In the genomic region with DNA sequence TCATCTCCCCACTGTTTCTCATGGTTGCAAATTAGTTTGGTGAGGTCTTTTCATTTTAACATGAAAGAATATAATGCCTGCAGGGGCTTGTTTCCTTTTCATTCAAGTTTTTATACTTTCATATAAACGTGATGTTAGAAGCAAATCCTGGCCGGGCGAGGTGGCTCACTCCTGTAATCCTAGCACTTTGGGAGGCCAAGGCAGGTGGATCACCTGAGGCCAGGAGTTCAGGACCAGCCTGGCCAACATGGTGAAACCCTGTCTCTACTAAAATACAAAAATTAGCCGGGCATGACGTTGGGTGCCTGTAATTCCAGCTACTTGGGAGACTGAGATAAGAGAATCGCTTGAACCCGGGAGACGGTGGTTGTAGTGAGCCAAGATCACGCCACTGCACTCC, we compare ENCODE assay signal across 8 cellular contexts. TPM values are rescaled to one million over a fixed set of nuclear protein-coding genes. Genes with fewer than 3 reads are reported as not detected.
DNase-seq lines count a peak whose midpoint lies in the region; ATAC-seq and TF ChIP-seq lines count a peak whose summit lies in the region.
"Not testable (repeated sequence)": the region's sequence is repeated elsewhere in the genome, so short reads cannot be mapped to it uniquely, and the experiment has no call there.

No MANE protein-coding gene starts in this region.

- H3K9me3 Mint-ChIP-seq in endodermal cell, naive B cell: not testable (repeated sequence)

- H3K4me1 Mint-ChIP-seq in T-helper 17 cell, result peaks cover 19% of the 10 kb centered on the region
- H3K4me1 Mint-ChIP-seq in endodermal cell, result peaks cover 17% of the 10 kb centered on the region
- peaks cover 19 to 29% (median 28%) of the 10 kb centered on the region in 3 donors for H3K4me1 Mint-ChIP-seq in naive B cell

- not testable (repeated sequence) for H3K9me2 ChIP-seq in GM23248 (ENCODE audit: insufficient read depth)

- H3K9me3 ChIP-seq in GM23248 (ENCODE audit: low read depth); T-helper 17 cell (ENCODE audit: control insufficient read depth, low read length, poor library complexity, severe bottlenecking); ascending aorta; endodermal cell (ENCODE audit: control insufficient read depth, low read length); right cardiac atrium (ENCODE audit: control insufficient read depth, low read length); skeletal muscle satellite cell (replicated peaks; ENCODE audit: low read length); upper lobe of right lung: not testable (repeated sequence)

- H3K27ac ChIP-seq in GM23248, result peak overlapping the region; percentile 38
- peak overlapping the region; percentile 80 to 90 for H3K27ac ChIP-seq in ascending aorta
- H3K27ac ChIP-seq in endodermal cell (ENCODE audit: low read depth, low read length); right cardiac atrium (ENCODE audit: low read length): not testable (repeated sequence)
- peak overlapping the region; percentile 74 for H3K27ac ChIP-seq in upper lobe of right lung

- not testable (repeated sequence) for H3K27me3 Mint-ChIP-seq in T-helper 17 cell; endodermal cell (ENCODE audit: insufficient read depth); naive B cell

- peak overlapping the region; percentile 87 for H3K27ac Mint-ChIP-seq in T-helper 17 cell
- peak overlapping the region; percentile 95 for H3K27ac Mint-ChIP-seq in endodermal cell
- peak overlapping the region in 2 of 6 donors; percentile 41 to 42 for H3K27ac Mint-ChIP-seq in naive B cell

- not testable (repeated sequence) for H3K36me3 Mint-ChIP-seq in T-helper 17 cell (ENCODE audit: low read depth)
- H3K36me3 Mint-ChIP-seq in endodermal cell (ENCODE audit: low read depth) (peaks cover 30% of the 10 kb centered on the region), naive B cell (peaks cover 9 to 13% of the 10 kb centered on the region in 2 donors)

- 75 to 77% methylated on average over 9 of the region's 9 CpGs for WGBS in GM23248 (ENCODE audit: low coverage in 1 of 2, low lambda C conversion rate in 2 of 2, missing lambda C conversion rate in 2 of 2), 2 experiments
- WGBS in endodermal cell (ENCODE audit: insufficient coverage in 1 of 2, insufficient read length in 1 of 2), 2 experiments, result 94 to 96% methylated on average over 6 to 9 of the region's 9 CpGs
- 46% methylated on average over 9 of the region's 9 CpGs for WGBS in right cardiac atrium

- H3K9ac ChIP-seq in GM23248 (peak overlapping the region; percentile 59; the same call in 1 of the 2 replicates), endodermal cell (ENCODE audit: extremely low read depth, low read length, poor library complexity, severe bottlenecking) (peak overlapping the region; percentile 25), skeletal muscle satellite cell (ENCODE audit: low read depth, low read length) (peak overlapping the region; percentile 55)

- ATAC-seq in T-helper 17 cell; right cardiac atrium; naive B cell (ENCODE audit: low read depth in 2 of 2); upper lobe of right lung: not testable (repeated sequence)

- H3K79me2 ChIP-seq in GM23248 (ENCODE audit: insufficient read depth), result not testable (repeated sequence)

- H3K36me3 ChIP-seq in GM23248 (ENCODE audit: low read depth); skeletal muscle satellite cell (ENCODE audit: insufficient read depth, low read length): not testable (repeated sequence)
- H3K36me3 ChIP-seq in ascending aorta (peaks cover 17 to 19% of the 10 kb centered on the region in 2 donors), endodermal cell (ENCODE audit: control insufficient read depth, insufficient read depth, low read length) (peaks cover 44% of the 10 kb centered on the region), upper lobe of right lung (peaks cover 35% of the 10 kb centered on the region)

- not testable (repeated sequence) for H4K20me1 ChIP-seq in GM23248 (ENCODE audit: insufficient read depth)

- not testable (repeated sequence) for H3K4me1 ChIP-seq in GM23248 (ENCODE audit: insufficient read depth); endodermal cell (ENCODE audit: control insufficient read depth, insufficient read depth, low read length); right cardiac atrium (ENCODE audit: control insufficient read depth, insufficient read depth, low read length)
- peaks cover 0 to 12% of the 10 kb centered on the region in 2 donors for H3K4me1 ChIP-seq in ascending aorta
- peaks cover 16% of the 10 kb centered on the region for H3K4me1 ChIP-seq in skeletal muscle satellite cell (ENCODE audit: control insufficient read depth, insufficient read depth, low read length)
- peaks cover 14% of the 10 kb centered on the region for H3K4me1 ChIP-seq in upper lobe of right lung

- not testable (repeated sequence) for H2AFZ ChIP-seq in GM23248

- not testable (repeated sequence) for H3K4me3 Mint-ChIP-seq in T-helper 17 cell
- H3K4me3 Mint-ChIP-seq in endodermal cell, result peak overlapping the region; percentile 46
- H3K4me3 Mint-ChIP-seq in naive B cell, result peak overlapping the region in 6 of 8 donors; percentile 22 to 87 (median 77)

- not testable (repeated sequence) for H3F3A ChIP-seq in GM23248 (ENCODE audit: insufficient read depth)

- intact Hi-C loops in ascending aorta (cut with DNase I); right cardiac atrium (cut with DNase I); upper lobe of right lung (cut with DNase I): not testable (repeated sequence)

- H3K4me3 ChIP-seq in GM23248 (peak overlapping the region; percentile 46), ascending aorta (peak overlapping the region; percentile 33 to 52), endodermal cell (ENCODE audit: low read length) (peak overlapping the region; percentile 6), right cardiac atrium (ENCODE audit: low read length) (peak overlapping the region; percentile 0), upper lobe of right lung (peak overlapping the region; percentile 28)
- H3K4me3 ChIP-seq in skeletal muscle satellite cell (ENCODE audit: low read length), result not testable (repeated sequence)

- TF ChIP-seq CTCF in ascending aorta (IDR thresholded peaks at IDR 0.05); endodermal cell (conservative IDR thresholded peaks at IDR 0.05); upper lobe of right lung (IDR thresholded peaks at IDR 0.05): not testable (repeated sequence)

- H3K4me2 ChIP-seq in GM23248 (ENCODE audit: unreplicated experiment) (peak overlapping the region; percentile 78), skeletal muscle satellite cell (ENCODE audit: low read length) (peak overlapping the region; percentile 75)

- H3K27me3 ChIP-seq in GM23248 (replicated peaks; ENCODE audit: insufficient read depth); ascending aorta; endodermal cell (ENCODE audit: control insufficient read depth, insufficient read depth, low read length, poor library complexity, severe bottlenecking); right cardiac atrium (ENCODE audit: control insufficient read depth, insufficient read depth); skeletal muscle satellite cell (ENCODE audit: control insufficient read depth, insufficient read depth, low read length); upper lobe of right lung: not testable (repeated sequence)

- not testable (repeated sequence) for DNase-seq in GM23248; T-helper 17 cell; ascending aorta (ENCODE audit: low spot score in 2 of 2); endodermal cell; right cardiac atrium; naive B cell; upper lobe of right lung

- in situ Hi-C loops in GM23248 (cut with MboI), result not testable (repeated sequence)

RNA-seq across cellular contexts. Expression of a gene that starts 27.5 kb away (rescaled TPM):
- 10.6 and 12.5 TPM in 2 replicates for total RNA-seq in GM23248 (2014; rRNA removed; shearing (Covaris generic))
- polyA plus RNA-seq in GM23248 (2016; fragmentation: Nextera tagmentation; extraction: Ambion mirVana) (33.2 and 33.5 TPM in 2 replicates), right cardiac atrium (37.0 TPM), naive B cell (ENCODE audit: low read depth in 6 of 6) (100 to 1,000 TPM; 128 to 265 (median 146) TPM)
- total RNA-seq in T-helper 17 cell (10 to 100 TPM; 48.2 to 55.3 TPM), ascending aorta (11.2 TPM), endodermal cell (10 to 100 TPM; 42.9 to 46.9 TPM), right cardiac atrium (10 to 100 TPM; 38.0 to 53.2 (median 42.3) TPM), upper lobe of right lung (34.8 TPM)
- 40.1 TPM for polyA plus RNA-seq in endodermal cell (2013, experiment 1 of 2)
- polyA plus RNA-seq in endodermal cell (2013, experiment 2 of 2), result 33.1 TPM
- total RNA-seq in skeletal muscle satellite cell (2012; rRNA removed), result 11.6 and 15.7 TPM in 2 replicates

RNA-seq across cellular contexts. Expression of a gene that starts 56.8 kb away (rescaled TPM):
- 298 and 328 TPM in 2 replicates for total RNA-seq in GM23248 (2014; rRNA removed; shearing (Covaris generic))
- polyA plus RNA-seq in GM23248 (2016; fragmentation: Nextera tagmentation; extraction: Ambion mirVana) (254 and 265 TPM in 2 replicates), right cardiac atrium (83.2 TPM), naive B cell (ENCODE audit: low read depth in 6 of 6) (10 to 100 TPM; 48.6 to 95.6 (median 60.9) TPM)
- total RNA-seq in T-helper 17 cell (100 to 1,000 TPM; 101 to 102 TPM), ascending aorta (224 TPM), endodermal cell (100 to 1,000 TPM; 151 to 193 TPM), right cardiac atrium (100 to 1,000 TPM in 3 of 4 donors, 10 to 100 TPM in 1; 76.3 to 133 (median 108) TPM), upper lobe of right lung (149 TPM)
- 88.8 TPM for polyA plus RNA-seq in endodermal cell (2013, experiment 1 of 2)
- polyA plus RNA-seq in endodermal cell (2013, experiment 2 of 2), result 90.2 TPM
- 324 and 359 TPM in 2 replicates for total RNA-seq in skeletal muscle satellite cell (2012; rRNA removed)
